In the genomic region with DNA sequence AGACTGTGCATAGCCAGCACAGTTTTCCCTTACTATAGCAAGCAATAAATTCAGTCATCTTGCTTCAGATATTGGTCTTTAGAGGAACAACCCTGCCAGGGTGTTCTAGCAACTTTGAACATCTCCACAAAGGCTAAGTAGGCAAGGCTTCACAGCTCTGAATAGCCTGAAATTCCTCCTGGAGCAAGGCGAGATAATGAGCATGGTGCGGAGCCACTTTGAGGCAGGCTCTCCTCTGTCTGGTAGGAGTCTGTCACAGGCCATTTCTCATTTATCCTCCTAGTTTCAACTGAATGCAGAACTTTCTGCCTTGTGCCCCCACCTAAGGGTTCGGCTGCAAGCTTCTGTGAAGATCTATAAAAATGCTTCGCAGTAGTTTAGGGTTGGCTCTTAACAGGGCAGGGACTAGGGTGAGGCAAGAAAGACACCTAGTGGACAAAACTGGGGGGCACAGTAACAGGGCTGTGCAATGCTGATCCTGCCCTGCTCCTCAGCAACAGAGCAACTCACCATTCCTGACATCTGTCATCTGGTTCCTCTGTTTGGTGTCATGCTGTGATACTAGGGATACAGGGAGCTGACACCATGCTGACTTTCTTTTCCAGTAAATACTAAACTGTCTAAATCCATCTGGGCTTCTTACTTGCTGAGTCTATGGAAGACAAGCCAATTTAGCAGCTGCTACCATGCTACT, we compare ENCODE assay signal across 1 cellular context.
TF ChIP-seq lines count a peak whose summit lies in the region.

No MANE protein-coding gene starts in this region.

TF ChIP-seq in endothelial cell of umbilical vein, 7 proteins besides CTCF, POLR2A, EP300 and RAD21 (continued from another document):
- TF ChIP-seq, protein P1, sequence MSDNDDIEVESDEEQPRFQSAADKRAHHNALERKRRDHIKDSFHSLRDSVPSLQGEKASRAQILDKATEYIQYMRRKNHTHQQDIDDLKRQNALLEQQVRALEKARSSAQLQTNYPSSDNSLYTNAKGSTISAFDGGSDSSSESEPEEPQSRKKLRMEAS (IDR thresholded peaks at IDR 0.05; ENCODE audit: insufficient read depth, insufficient read length), result no peak
- TF ChIP-seq GATA2 (IDR thresholded peaks at IDR 0.05; ENCODE audit: insufficient read depth, insufficient read length, low read depth, low read length), result no peak
TF ChIP-seq in endothelial cell of umbilical vein: peak in this region for 0.
